In the genomic region with DNA sequence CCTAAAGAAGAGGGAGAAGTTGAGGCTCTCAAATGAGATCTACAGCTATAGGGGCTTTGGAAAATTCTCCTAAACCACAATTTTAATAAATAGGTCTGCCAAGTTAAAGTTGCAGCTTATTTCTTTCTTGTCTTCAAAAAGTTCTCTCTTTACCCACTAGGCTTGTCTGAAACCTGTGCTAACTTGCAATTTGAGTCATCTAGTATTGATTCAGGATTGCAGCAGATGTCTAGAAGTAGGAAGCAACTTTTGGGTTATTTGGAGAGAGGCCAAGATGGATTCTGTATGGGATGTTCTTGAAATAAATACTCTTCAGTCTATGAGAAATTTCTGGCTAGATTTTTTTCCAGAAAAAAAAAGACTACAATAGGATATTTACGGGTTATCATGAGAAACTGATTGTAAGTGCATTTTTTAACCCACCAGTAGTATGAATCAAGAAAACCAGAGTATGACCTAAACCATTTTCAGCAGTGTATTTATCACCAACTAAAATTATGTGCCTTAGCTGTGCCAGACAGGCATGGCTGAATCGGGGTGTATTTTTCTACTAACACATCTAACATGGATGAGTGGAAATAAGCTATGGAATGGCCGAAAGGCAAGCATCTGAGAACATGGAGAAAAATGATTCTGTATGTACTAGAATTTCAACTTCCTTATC, we compare ENCODE assay signal across 14 cellular contexts. TPM values are rescaled to one million over a fixed set of nuclear protein-coding genes. Genes with fewer than 3 reads are reported as not detected.
DNase-seq lines count a peak whose midpoint lies in the region; ATAC-seq and TF ChIP-seq lines count a peak whose summit lies in the region.
"Had no signal": no experiment of that assay in that cellular context is flagged by ENCODE, and none has a peak within 500 bp of the region (broad histone marks: within the 10 kb centered on the region; RNA-seq: fewer than 3 reads in every experiment).

No MANE protein-coding gene starts in this region.

- H3K36me3 ChIP-seq in neuronal stem cell (replicated peaks in 1 of 2; ENCODE audit: control insufficient read depth in 2 of 2, insufficient read depth in 2 of 2, low read length in 2 of 2) (no peaks in the 10 kb centered on the region), WERI-Rb-1 (no peaks in the 10 kb centered on the region)

- DNase-seq in activated CD8-positive, alpha-beta memory T cell treated with anti-CD3 and anti-CD28 coated beads, Interleukin-2, amount 10 ng/mL, durations not matched to agents 7 days and 5 days, result no peak
- no peak for DNase-seq in activated CD8-positive, alpha-beta memory T cell treated with anti-CD3 and anti-CD28 coated beads, Interleukin-2, amount 50 U/mL, for 4 hours
- DNase-seq in epithelial cell of esophagus (ENCODE audit: low read depth) (peak; percentile 94), neuronal stem cell (ENCODE audit: low spot score) (no peak), WERI-Rb-1 (no peak), Right ventricle myocardium superior (no peak)
- no peak for DNase-seq in stimulated activated naive CD8-positive, alpha-beta T cell treated with anti-CD3 and anti-CD28 coated beads, Interleukin-15, amount 100 ng/mL, for 72 hours
- DNase-seq: activated naive CD4-positive, alpha-beta T cell treated with anti-CD3 and anti-CD28 coated beads, Interleukin-2, amount 50 U/mL, for 16 hours; dermis blood vessel endothelial cell; posterior cingulate gyrus; T-cell had no signal

- no peak overlapping the region for H3K9ac ChIP-seq in neuronal stem cell (ENCODE audit: low read depth, low read length, poor library complexity)

- peaks cover 48% of the 10 kb centered on the region for H3K4me1 Mint-ChIP-seq in activated CD8-positive, alpha-beta memory T cell treated with anti-CD3 and anti-CD28 coated beads, Interleukin-2, amount 10 ng/mL, durations not matched to agents 7 days and 5 days
- peaks cover 57% of the 10 kb centered on the region for H3K4me1 Mint-ChIP-seq in stimulated activated naive CD8-positive, alpha-beta T cell treated with anti-CD3 and anti-CD28 coated beads, Interleukin-15, amount 100 ng/mL, for 72 hours

- no peak overlapping the region for H2AK5ac ChIP-seq in neuronal stem cell (ENCODE audit: low read depth, low read length)

- no peak overlapping the region for H2BK120ac ChIP-seq in neuronal stem cell (ENCODE audit: low read depth, low read length)

- no peak overlapping the region for H2BK15ac ChIP-seq in neuronal stem cell (ENCODE audit: low read length)

- peaks cover 1 to 5% of the 10 kb centered on the region in 2 donors for H3K4me1 ChIP-seq in neuronal stem cell (ENCODE audit: control insufficient read depth in 2 of 2, insufficient read depth in 1 of 2, low read depth in 1 of 2, low read length in 2 of 2)

- H2BK5ac ChIP-seq in neuronal stem cell (ENCODE audit: low read length), result no peak overlapping the region

- no peak overlapping the region for H4K91ac ChIP-seq in neuronal stem cell (ENCODE audit: low read depth, low read length, poor library complexity)

- H3K4me2 ChIP-seq in neuronal stem cell (ENCODE audit: insufficient read depth, low read length, poor library complexity, severe bottlenecking), result no peak overlapping the region
- H3K4me2 ChIP-seq: hepatocyte had no signal

- H3K9me3 ChIP-seq in neuronal stem cell (replicated peaks in 1 of 2; ENCODE audit: control insufficient read depth in 2 of 2, insufficient read depth in 1 of 2, low read depth in 1 of 2, low read length in 2 of 2) (no peaks in the 10 kb centered on the region), WERI-Rb-1 (ENCODE audit: severe bottlenecking) (no peaks in the 10 kb centered on the region)

- H3K27me3 ChIP-seq in neuronal stem cell (ENCODE audit: control insufficient read depth in 3 of 3, insufficient read depth in 3 of 3, low read depth in 1 of 3, low read length in 3 of 3), result peaks cover 0 to 10% (median 0%) of the 10 kb centered on the region in 3 experiments
- no peaks in the 10 kb centered on the region for H3K27me3 ChIP-seq in WERI-Rb-1 (ENCODE audit: insufficient read depth, low read depth, severe bottlenecking)
- H3K27me3 ChIP-seq: hepatocyte had no signal

- no peak overlapping the region for H3K14ac ChIP-seq in neuronal stem cell (ENCODE audit: low read length)

- H3K79me1 ChIP-seq in neuronal stem cell (ENCODE audit: low read depth, low read length), result no peaks in the 10 kb centered on the region

- no peak overlapping the region for H4K8ac ChIP-seq in neuronal stem cell (ENCODE audit: low read depth, low read length)

- H2AFZ ChIP-seq in neuronal stem cell (ENCODE audit: low read length), result no peak overlapping the region
- H2AFZ ChIP-seq: hepatocyte had no signal

- no peak overlapping the region for H2BK12ac ChIP-seq in neuronal stem cell (ENCODE audit: low read length)

- H3K4me3 Mint-ChIP-seq in activated CD8-positive, alpha-beta memory T cell treated with anti-CD3 and anti-CD28 coated beads, Interleukin-2, amount 10 ng/mL, durations not matched to agents 7 days and 5 days, result no peak overlapping the region
- peak overlapping the region; percentile 77 to 85 for H3K4me3 Mint-ChIP-seq in stimulated activated naive CD8-positive, alpha-beta T cell treated with anti-CD3 and anti-CD28 coated beads, Interleukin-15, amount 100 ng/mL, for 72 hours
- H3K4me3 Mint-ChIP-seq: T-cell had no signal

- H3K36me3 Mint-ChIP-seq in activated CD8-positive, alpha-beta memory T cell treated with anti-CD3 and anti-CD28 coated beads, Interleukin-2, amount 10 ng/mL, durations not matched to agents 7 days and 5 days, result peaks cover 9% of the 10 kb centered on the region
- H3K36me3 Mint-ChIP-seq: T-cell had no signal

- intact Hi-C loops in Right ventricle myocardium superior (cut with DNase I), result no loop called here

- H3K27me3 Mint-ChIP-seq in activated CD8-positive, alpha-beta memory T cell treated with anti-CD3 and anti-CD28 coated beads, Interleukin-2, amount 10 ng/mL, durations not matched to agents 7 days and 5 days, result peaks cover 42% of the 10 kb centered on the region
- H3K27me3 Mint-ChIP-seq in stimulated activated naive CD8-positive, alpha-beta T cell treated with anti-CD3 and anti-CD28 coated beads, Interleukin-15, amount 100 ng/mL, for 72 hours, result peaks cover 29% of the 10 kb centered on the region

- no peaks in the 10 kb centered on the region for H3K9me3 Mint-ChIP-seq in activated CD8-positive, alpha-beta memory T cell treated with anti-CD3 and anti-CD28 coated beads, Interleukin-2, amount 10 ng/mL, durations not matched to agents 7 days and 5 days (ENCODE audit: low read depth)
- H3K9me3 Mint-ChIP-seq in stimulated activated naive CD8-positive, alpha-beta T cell treated with anti-CD3 and anti-CD28 coated beads, Interleukin-15, amount 100 ng/mL, for 72 hours, result peaks cover 0 to 4% of the 10 kb centered on the region in 2 donors
- H3K9me3 Mint-ChIP-seq: T-cell had no signal

- TF ChIP-seq CTCF in epithelial cell of esophagus (IDR thresholded peaks at IDR 0.05; ENCODE audit: insufficient read depth, low read depth, low read length, missing control alignments), result peak; percentile 44
- TF ChIP-seq CTCF in WERI-Rb-1 (IDR thresholded peaks at IDR 0.05; ENCODE audit: low read depth, low read length), result no peak

- H3K18ac ChIP-seq in neuronal stem cell (ENCODE audit: low read length), result no peak overlapping the region

- H3K23ac ChIP-seq in neuronal stem cell (ENCODE audit: low read depth, low read length, poor library complexity), result no peak overlapping the region

- no CpG with 5 or more reads among the region's 3 CpGs for WGBS in neuronal stem cell (ENCODE audit: extremely low coverage in 2 of 2, insufficient read length in 2 of 2, insufficient replicate concordance in 1 of 2), 2 donors

- CTCF ChIA-PET in activated CD8-positive, alpha-beta memory T cell treated with anti-CD3 and anti-CD28 coated beads, Interleukin-2, amount 10 ng/mL, durations not matched to agents 7 days and 5 days (lab: Charles Lee), result interaction anchor here (1.1 to 1.4 kb wide), 3 partner anchors 8 to 364 kb away, joined by 3 to 4 read pairs (median 3); no protein-coding TSS in a partner anchor

- H3K27ac Mint-ChIP-seq in activated CD8-positive, alpha-beta memory T cell treated with anti-CD3 and anti-CD28 coated beads, Interleukin-2, amount 10 ng/mL, durations not matched to agents 7 days and 5 days, result peak overlapping the region; percentile 37
- H3K27ac Mint-ChIP-seq in stimulated activated naive CD8-positive, alpha-beta T cell treated with anti-CD3 and anti-CD28 coated beads, Interleukin-15, amount 100 ng/mL, for 72 hours, result peak overlapping the region; percentile 95 to 96
- H3K27ac Mint-ChIP-seq: activated CD4-positive, alpha-beta T cell treated with anti-CD3 and anti-CD28 coated beads, Interleukin-2, amount 10 ng/mL, durations not matched to agents 24 days and 14 days; T-cell had no signal

- peak overlapping the region; percentile 9 for H3K4me3 ChIP-seq in epithelial cell of esophagus (ENCODE audit: low read length)
- no peak overlapping the region for H3K4me3 ChIP-seq in neuronal stem cell (ENCODE audit: low read length in 2 of 2)
- H3K4me3 ChIP-seq in WERI-Rb-1 (ENCODE audit: low read depth, low read length), result no peak overlapping the region
- H3K4me3 ChIP-seq: hepatocyte had no signal

- H3K27ac ChIP-seq in neuronal stem cell (replicated peaks; ENCODE audit: low read length) (no peak overlapping the region), WERI-Rb-1 (no peak overlapping the region)
- H3K27ac ChIP-seq: hepatocyte had no signal

- peak; percentile 35 for ATAC-seq in activated CD8-positive, alpha-beta memory T cell treated with anti-CD3 and anti-CD28 coated beads, Interleukin-2, amount 10 ng/mL, durations not matched to agents 7 days and 5 days
- peak; percentile 29 for ATAC-seq in HG03139 (IDR thresholded peaks at IDR 0.05; ENCODE audit: unreplicated experiment)
- ATAC-seq in stimulated activated naive CD8-positive, alpha-beta T cell treated with anti-CD3 and anti-CD28 coated beads, Interleukin-15, amount 100 ng/mL, for 72 hours, result peak; percentile 52
- ATAC-seq in Right ventricle myocardium superior (ENCODE audit: poor library complexity), result no peak

- no peak overlapping the region for H3K4ac ChIP-seq in neuronal stem cell (ENCODE audit: low read length)

RNA-seq across cellular contexts. Expression of gene RAB38, which starts 4.9 kb away (rescaled TPM):
- 1 to 10 TPM; 2.2 to 4.7 TPM for total RNA-seq in activated CD8-positive, alpha-beta memory T cell treated with anti-CD3 and anti-CD28 coated beads, Interleukin-2, amount 10 ng/mL, durations not matched to agents 7 days and 5 days
- 9.7 TPM for polyA plus RNA-seq in neuronal stem cell (2013, experiment 1 of 2)
- polyA plus RNA-seq in neuronal stem cell (2013, experiment 2 of 2), result 9.3 TPM
- total RNA-seq in Right ventricle myocardium superior, result 0.73 TPM
